ENCODE assay signal across 23 cellular contexts in genomic region chr10:131477457-131478205, GRCh38.
DNase-seq lines count a peak whose midpoint lies in the region; FAIRE-seq and TF ChIP-seq lines count a peak whose summit lies in the region.
"Had no signal": no experiment of that assay in that cellular context is flagged by ENCODE, and none has a peak within 500 bp of the region (broad histone marks: within the 10 kb centered on the region; RNA-seq: fewer than 3 reads in every experiment).

No MANE protein-coding gene starts in this region.

- no peaks in the 10 kb centered on the region for H3K9me3 Mint-ChIP-seq in type B pancreatic cell

- no peaks in the 10 kb centered on the region for H3K27me3 ChIP-seq in WERI-Rb-1 (ENCODE audit: insufficient read depth, low read depth, severe bottlenecking)
- H3K27me3 ChIP-seq: ascending aorta had no signal

- no peaks in the 10 kb centered on the region for H3K36me3 Mint-ChIP-seq in type B pancreatic cell

- H3K4me3 ChIP-seq in WERI-Rb-1 (ENCODE audit: low read depth, low read length): no peak overlapping the region
- H3K4me3 ChIP-seq: ascending aorta had no signal

- H3K27ac Mint-ChIP-seq in type B pancreatic cell: no peak overlapping the region
- H3K27ac Mint-ChIP-seq: activated T-cell treated with anti-CD3 and anti-CD28 coated beads, Interleukin-2, amount 50 U/mL, for 72 hours; B cell had no signal

- peak; percentile 31; the same call in 1 of the 2 replicates for TF ChIP-seq CTCF in WERI-Rb-1 (IDR thresholded peaks at IDR 0.05; ENCODE audit: low read depth, low read length)
- TF ChIP-seq CTCF in type B pancreatic cell (conservative IDR thresholded peaks at IDR 0.05): peak; percentile 26

- H3K27me3 Mint-ChIP-seq in type B pancreatic cell: peaks cover 17% of the 10 kb centered on the region
- H3K27me3 Mint-ChIP-seq: B cell had no signal

- no peaks in the 10 kb centered on the region for H3K36me3 ChIP-seq in WERI-Rb-1
- H3K36me3 ChIP-seq: ascending aorta had no signal

- H3K4me1 Mint-ChIP-seq in type B pancreatic cell (ENCODE audit: unreplicated experiment): peaks cover 5% of the 10 kb centered on the region
- H3K4me1 Mint-ChIP-seq: B cell had no signal

- H3K9me3 ChIP-seq in WERI-Rb-1 (ENCODE audit: severe bottlenecking): no peaks in the 10 kb centered on the region
- H3K9me3 ChIP-seq: ascending aorta, Caco-2 had no signal

- no peak overlapping the region for H3K27ac ChIP-seq in WERI-Rb-1
- H3K27ac ChIP-seq: ascending aorta had no signal

- DNase-seq in DMS79 treated with DMSO at 0.1 percent for 48 hours (lab: John Stamatoyannopoulos, UW) (peak; percentile 15), DMS79 (lab: John Stamatoyannopoulos, UW) (no peak), WERI-Rb-1 (no peak), left kidney (ENCODE audit: low read depth, low spot score) (peak; percentile 56), type B pancreatic cell (ENCODE audit: extremely low spot score, unreplicated experiment) (no peak), HTR-8/SVneo (ENCODE audit: insufficient read length, low spot score) (no peak), mucosa of gallbladder (ENCODE audit: low spot score) (no peak), NCI-H524 treated with DMSO at 0.1 percent for 48 hours (lab: John Stamatoyannopoulos, UW) (no peak)
- DNase-seq: 8988T; activated CD4-positive, CD25-positive, alpha-beta regulatory T cell treated with anti-CD3 and anti-CD28 coated beads, Interleukin-2, amount 50 U/mL, for 72 hours; activated naive CD4-positive, alpha-beta T cell treated with anti-CD3 and anti-CD28 coated beads, Interleukin-2, amount 50 U/mL, for 16 hours; activated T-cell treated with anti-CD3 and anti-CD28 coated beads, Interleukin-2, amount 50 U/mL, for 72 hours; Caco-2; cerebellar nuclear complex; effector CD8-positive, alpha-beta T cell; NCI-H1092 treated with DMSO at 0.1 percent for 48 hours; NCI-H2029 treated with DMSO at 0.1 percent for 48 hours; occipital lobe; right cardiac atrium; substantia nigra had no signal

- peak overlapping the region; percentile 5 for H3K4me3 Mint-ChIP-seq in type B pancreatic cell
- H3K4me3 Mint-ChIP-seq: activated T-cell treated with anti-CD3 and anti-CD28 coated beads, Interleukin-2, amount 50 U/mL, for 72 hours; B cell had no signal

- FAIRE-seq in HTR-8/SVneo (lab: Jason Lieb, UNC): no peak
- FAIRE-seq: urothelium cell line had no signal

Comparison
In these comparisons a context has a peak if more than half of its experiments do, and no peak if none do; other contexts are left out.
1. DNase-seq: peak in DMS79 treated with DMSO at 0.1 percent for 48 hours (single experiment) and left kidney (single experiment); none in DMS79 (single experiment), WERI-Rb-1 (single experiment), type B pancreatic cell (single experiment), HTR-8/SVneo (single experiment), mucosa of gallbladder (single experiment) and NCI-H524 treated with DMSO at 0.1 percent for 48 hours (single experiment).